In genomic region chr11:43868852-43869567, GRCh38 we compare ENCODE assay signal across 1 cellular context.
A peak's percentile ranks its signal among the peaks of the same experiment; 100 is the strongest.
TF ChIP-seq lines count a peak whose summit lies in the region.

No MANE protein-coding gene starts in this region.

TF ChIP-seq in GM12878, 131 proteins besides CTCF, POLR2A, EP300 and RAD21 (continued from another document and continues in another):
- TF ChIP-seq SKIL (IDR thresholded peaks at IDR 0.05; ENCODE audit: low read depth, poor library complexity, severe bottlenecking) (peak; percentile 91), NR2C1 (IDR thresholded peaks at IDR 0.05) (peak; percentile 46; the same call in 1 of the 2 replicates), TCF3 (IDR thresholded peaks at IDR 0.05; ENCODE audit: borderline replicate concordance, insufficient read depth, low read depth, low read length) (no peak), ZBTB40 (IDR thresholded peaks at IDR 0.05; ENCODE audit: borderline replicate concordance) (peak; percentile 31; the same call in 1 of the 2 replicates), GATAD2B (conservative IDR thresholded peaks at IDR 0.05; ENCODE audit: low read depth) (peak; percentile 68), MLLT1 (IDR thresholded peaks at IDR 0.05) (peak; percentile 98), EGR1 (IDR thresholded peaks at IDR 0.05; ENCODE audit: borderline replicate concordance in 1 of 2, low read depth in 2 of 2, low read length in 2 of 2) (peak in 1 of 2 experiments; percentile 44; a peak in 1 of 3 replicates), GABPA (IDR thresholded peaks at IDR 0.05; ENCODE audit: low read depth) (peak; percentile 60; the same call in 1 of the 2 replicates), ZBTB33 (IDR thresholded peaks at IDR 0.05) (no peak), MXI1 (IDR thresholded peaks at IDR 0.05; ENCODE audit: low read depth, low read length) (0 out of 2 replicates have a peak, but pooled peaks have one; percentile 60), CREB1 (IDR thresholded peaks at IDR 0.05; ENCODE audit: low read depth) (peak; percentile 59), NFIC (IDR thresholded peaks at IDR 0.05; ENCODE audit: low read depth, low read length) (peak; percentile 94), EZH2 (IDR thresholded peaks at IDR 0.05; ENCODE audit: borderline replicate concordance, control insufficient read depth, low read depth, low read length) (no peak), IRF4 (IDR thresholded peaks at IDR 0.05; ENCODE audit: low read depth, low read length) (peak; percentile 99), MTA3 (IDR thresholded peaks at IDR 0.05; ENCODE audit: borderline replicate concordance, low read length) (peak; percentile 91; the same call in 1 of the 2 replicates), CHD2 (IDR thresholded peaks at IDR 0.05; ENCODE audit: borderline replicate concordance, low read depth, low read length) (peak; percentile 67; the same call in 1 of the 2 replicates), SMAD5 (IDR thresholded peaks at IDR 0.05; ENCODE audit: low read depth) (no peak), EED (IDR thresholded peaks at IDR 0.05; ENCODE audit: low read depth) (peak; percentile 85), CBX5 (IDR thresholded peaks at IDR 0.05; ENCODE audit: low read depth) (peak; percentile 65; the same call in 1 of the 2 replicates), POLR2AphosphoS5 (IDR thresholded peaks at IDR 0.05; ENCODE audit: low read length) (no peak), HDAC2 (IDR thresholded peaks at IDR 0.05) (no peak), ETV6 (conservative IDR thresholded peaks at IDR 0.05 in 1 of 2, IDR thresholded peaks at IDR 0.05 in 1 of 2; ENCODE audit: borderline replicate concordance in 1 of 2, low read depth in 1 of 2) (peak in 1 of 2 experiments; percentile 80; a peak in 2 of 4 replicates), USF2 (IDR thresholded peaks at IDR 0.05; ENCODE audit: borderline replicate concordance, low read depth, low read length) (no peak), SRF (IDR thresholded peaks at IDR 0.05; ENCODE audit: low read depth in 2 of 2, low read length in 2 of 2) (peak in 1 of 2 experiments; percentile 54; a peak in 1 of 4 replicates), HSF1 (IDR thresholded peaks at IDR 0.05; ENCODE audit: low read depth, low read length) (no peak), BCLAF1 (IDR thresholded peaks at IDR 0.05) (no peak), BCL3 (IDR thresholded peaks at IDR 0.05; ENCODE audit: borderline replicate concordance, insufficient read depth, low read depth, low read length, poor library complexity, severe bottlenecking) (peak; percentile 43), ATF2 (IDR thresholded peaks at IDR 0.05; ENCODE audit: low read length) (peak; percentile 92), MEF2B (IDR thresholded peaks at IDR 0.05; ENCODE audit: partially characterized antibody, poor library complexity, severe bottlenecking) (peak; percentile 83), BMI1 (IDR thresholded peaks at IDR 0.05; ENCODE audit: borderline replicate concordance) (peak; percentile 93), DPF2 (IDR thresholded peaks at IDR 0.05) (peak; percentile 100), BHLHE40 (IDR thresholded peaks at IDR 0.05; ENCODE audit: borderline replicate concordance in 1 of 2, low read depth in 2 of 2, low read length in 1 of 2) (peak; percentile 70 to 77), NKRF (conservative IDR thresholded peaks at IDR 0.05) (no peak)
